Comparison of ENCODE assay signal across 1 cellular context in genomic region chr12:47744778-47745436, GRCh38.
TF ChIP-seq lines count a peak whose summit lies in the region.

No MANE protein-coding gene starts in this region.

TF ChIP-seq in K562, 482 proteins besides CTCF, POLR2A, EP300 and RAD21:
- TF ChIP-seq MLLT1 (IDR thresholded peaks at IDR 0.05) (no peak), CBX1 (IDR thresholded peaks at IDR 0.05; ENCODE audit: low read depth) (no peak), ZNF263 (CRISPR knock-in tag; IDR thresholded peaks at IDR 0.05; ENCODE audit: borderline replicate concordance) (peak; percentile 94), HNRNPLL (IDR thresholded peaks at IDR 0.05; ENCODE audit: low read depth, low read length, poor library complexity, severe bottlenecking) (peak; percentile 12)
